11 cellular contexts compared by ENCODE assay signal in genomic region chr13:66680031-66680430, GRCh38.
"Had no signal": no experiment of that assay in that cellular context is flagged by ENCODE, and none has a peak within 500 bp of the region (broad histone marks: within the 10 kb centered on the region; RNA-seq: fewer than 3 reads in every experiment).

No MANE protein-coding gene starts in this region.

- H3K27ac ChIP-seq: GM23248 had no signal

- H3K9ac ChIP-seq: GM23248 had no signal

- H3K4me1 ChIP-seq: HAP-1 had no signal

- H3K4me2 ChIP-seq: GM23338 had no signal

- H2AFZ ChIP-seq: GM23248, GM23338 had no signal

- H3K36me3 ChIP-seq: HAP-1 had no signal

- ATAC-seq: GM23338, HCT116 had no signal

- DNase-seq: GM23248, GOT3, H7, H9, HCEC 1CT, HFFc6 had no signal

- FAIRE-seq: H1, H54 had no signal

- H3K4me3 ChIP-seq: GM23248, GM23338, HAP-1 had no signal
